7 cellular contexts compared by ENCODE assay signal in genomic region chr13:97369269-97369893, GRCh38.
A peak's percentile ranks its signal among the peaks of the same experiment; 100 is the strongest.
DNase-seq lines count a peak whose midpoint lies in the region; ATAC-seq and TF ChIP-seq lines count a peak whose summit lies in the region.

No MANE protein-coding gene starts in this region.

- no peaks in the 10 kb centered on the region for H4K20me1 ChIP-seq in MM.1S (ENCODE audit: insufficient read depth, low read length)

- H3K27me3 ChIP-seq in MM.1S (replicated peaks; ENCODE audit: insufficient read depth, low read length) (no peaks in the 10 kb centered on the region), skeletal muscle tissue (ENCODE audit: control insufficient read depth in 3 of 3, insufficient read depth in 3 of 3, low read length in 3 of 3) (no peaks in the 10 kb centered on the region)

- H3K4me1 ChIP-seq in MM.1S (ENCODE audit: low read length) (peaks cover 36% of the 10 kb centered on the region), skeletal muscle tissue (ENCODE audit: control insufficient read depth in 3 of 3, insufficient read depth in 3 of 3, low read length in 3 of 3) (peaks cover 8 to 14% (median 10%) of the 10 kb centered on the region in 3 donors)

- H3K27ac ChIP-seq in MM.1S (ENCODE audit: low read length) (peak overlapping the region; percentile 37; the same call in 1 of the 2 replicates), skeletal muscle tissue (ENCODE audit: low read depth, low read length) (peak overlapping the region; percentile 9)

- H3K4me3 ChIP-seq in MM.1S (ENCODE audit: low read length) (peak overlapping the region; percentile 66), skeletal muscle tissue (ENCODE audit: low read length in 3 of 3) (peak overlapping the region in 2 of 3 donors; percentile 41 to 64)

- peak overlapping the region; percentile 53 for H3K4me2 ChIP-seq in MM.1S (ENCODE audit: low read depth, low read length)

- H3F3A ChIP-seq in MM.1S (ENCODE audit: insufficient read depth, low read length), result peaks cover 23% of the 10 kb centered on the region

- DNase-seq in MM.1S, result peak; percentile 59
- DNase-seq in epidermal melanocyte (ENCODE audit: insufficient read length, low spot score), result peak; percentile 19
- DNase-seq in activated gamma-delta T cell treated with Interleukin-2 at 50 U/mL for 16 hours, result no peak
- DNase-seq in NCI-H446 (lab: John Stamatoyannopoulos, UW), result no peak

- no peaks in the 10 kb centered on the region for H3K79me2 ChIP-seq in MM.1S (ENCODE audit: low read length)

- no peaks in the 10 kb centered on the region for H3K36me3 ChIP-seq in MM.1S (replicated peaks; ENCODE audit: insufficient read depth, low read length)
- peaks cover 8 to 18% (median 11%) of the 10 kb centered on the region in 3 donors for H3K36me3 ChIP-seq in skeletal muscle tissue (ENCODE audit: control insufficient read depth in 3 of 3, insufficient read depth in 3 of 3, low read length in 3 of 3)

- peak overlapping the region; percentile 57 for H3K9ac ChIP-seq in MM.1S (ENCODE audit: low read length)
- peak overlapping the region; percentile 5 to 71 (median 55) for H3K9ac ChIP-seq in skeletal muscle tissue (ENCODE audit: low read depth in 1 of 3, low read length in 3 of 3)

- peak; percentile 70 for ATAC-seq in GM18511 (IDR thresholded peaks at IDR 0.05; ENCODE audit: unreplicated experiment)
- peak; percentile 40 for ATAC-seq in GM21786 (IDR thresholded peaks at IDR 0.05; ENCODE audit: unreplicated experiment)

- H3K9me2 ChIP-seq in MM.1S (replicated peaks; ENCODE audit: insufficient read depth, low read length), result no peaks in the 10 kb centered on the region

- H3K9me3 ChIP-seq in MM.1S (replicated peaks; ENCODE audit: insufficient read depth, low read length) (no peaks in the 10 kb centered on the region), skeletal muscle tissue (ENCODE audit: control insufficient read depth in 3 of 3, low read length in 3 of 3) (no peaks in the 10 kb centered on the region)

- no peak for TF ChIP-seq CTCF in MM.1S (IDR thresholded peaks at IDR 0.05; ENCODE audit: low read length)

- peak overlapping the region; percentile 1; the same call in 1 of the 2 replicates for H2AFZ ChIP-seq in MM.1S (ENCODE audit: low read length)

Comparison
In these comparisons a context has a peak if more than half of its experiments do, and no peak if none do; other contexts are left out.
1. DNase-seq: peak in MM.1S (single experiment) and epidermal melanocyte (single experiment); none in activated gamma-delta T cell treated with Interleukin-2 at 50 U/mL for 16 hours (single experiment) and NCI-H446 (0 of 2).